Comparison of ENCODE assay signal across 1 cellular context in the genomic region with DNA sequence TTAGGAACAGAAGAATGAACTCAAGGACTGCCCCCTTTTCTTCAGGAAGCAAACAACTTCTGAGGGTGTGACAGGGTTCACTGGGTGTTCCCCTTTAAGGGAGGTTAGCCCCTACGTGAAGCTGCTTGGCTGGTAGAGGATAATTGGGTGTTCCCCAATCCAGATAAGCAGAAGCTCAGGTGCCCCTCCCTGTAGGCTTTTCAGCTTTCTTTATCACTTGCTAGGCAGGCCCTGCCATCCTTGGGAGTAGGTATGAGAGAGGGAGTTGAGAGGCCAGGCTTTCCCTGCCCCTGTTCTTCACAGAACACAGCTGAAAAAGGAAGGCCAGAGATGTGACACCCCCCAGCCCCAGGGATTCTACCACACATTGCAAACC.
TF ChIP-seq lines count a peak whose summit lies in the region.

No MANE protein-coding gene starts in this region.

TF ChIP-seq in K562, 482 proteins besides CTCF, POLR2A, EP300 and RAD21 (continued from another document):
- TF ChIP-seq, protein P1, sequence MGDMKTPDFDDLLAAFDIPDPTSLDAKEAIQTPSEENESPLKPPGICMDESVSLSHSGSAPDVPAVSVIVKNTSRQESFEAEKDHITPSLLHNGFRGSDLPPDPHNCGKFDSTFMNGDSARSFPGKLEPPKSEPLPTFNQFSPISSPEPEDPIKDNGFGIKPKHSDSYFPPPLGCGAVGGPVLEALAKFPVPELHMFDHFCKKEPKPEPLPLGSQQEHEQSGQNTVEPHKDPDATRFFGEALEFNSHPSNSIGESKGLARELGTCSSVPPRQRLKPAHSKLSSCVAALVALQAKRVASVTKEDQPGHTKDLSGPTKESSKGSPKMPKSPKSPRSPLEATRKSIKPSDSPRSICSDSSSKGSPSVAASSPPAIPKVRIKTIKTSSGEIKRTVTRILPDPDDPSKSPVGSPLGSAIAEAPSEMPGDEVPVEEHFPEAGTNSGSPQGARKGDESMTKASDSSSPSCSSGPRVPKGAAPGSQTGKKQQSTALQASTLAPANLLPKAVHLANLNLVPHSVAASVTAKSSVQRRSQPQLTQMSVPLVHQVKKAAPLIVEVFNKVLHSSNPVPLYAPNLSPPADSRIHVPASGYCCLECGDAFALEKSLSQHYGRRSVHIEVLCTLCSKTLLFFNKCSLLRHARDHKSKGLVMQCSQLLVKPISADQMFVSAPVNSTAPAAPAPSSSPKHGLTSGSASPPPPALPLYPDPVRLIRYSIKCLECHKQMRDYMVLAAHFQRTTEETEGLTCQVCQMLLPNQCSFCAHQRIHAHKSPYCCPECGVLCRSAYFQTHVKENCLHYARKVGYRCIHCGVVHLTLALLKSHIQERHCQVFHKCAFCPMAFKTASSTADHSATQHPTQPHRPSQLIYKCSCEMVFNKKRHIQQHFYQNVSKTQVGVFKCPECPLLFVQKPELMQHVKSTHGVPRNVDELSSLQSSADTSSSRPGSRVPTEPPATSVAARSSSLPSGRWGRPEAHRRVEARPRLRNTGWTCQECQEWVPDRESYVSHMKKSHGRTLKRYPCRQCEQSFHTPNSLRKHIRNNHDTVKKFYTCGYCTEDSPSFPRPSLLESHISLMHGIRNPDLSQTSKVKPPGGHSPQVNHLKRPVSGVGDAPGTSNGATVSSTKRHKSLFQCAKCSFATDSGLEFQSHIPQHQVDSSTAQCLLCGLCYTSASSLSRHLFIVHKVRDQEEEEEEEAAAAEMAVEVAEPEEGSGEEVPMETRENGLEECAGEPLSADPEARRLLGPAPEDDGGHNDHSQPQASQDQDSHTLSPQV (IDR thresholded peaks at IDR 0.05): peak; percentile 53; the same call in 1 of the 2 replicates
- TF ChIP-seq SPI1 (IDR thresholded peaks at IDR 0.05; ENCODE audit: borderline replicate concordance, low read depth, low read length) (peak; percentile 35; the same call in 1 of the 2 replicates), KAT7 (CRISPR knock-in tag; IDR thresholded peaks at IDR 0.05; ENCODE audit: borderline replicate concordance) (no peak), CBFA2T3 (IDR thresholded peaks at IDR 0.05) (peak; percentile 84), SAFB (IDR thresholded peaks at IDR 0.05; ENCODE audit: borderline replicate concordance, low read depth, low read length) (no peak), BACH1 (tag; IDR thresholded peaks at IDR 0.05) (no peak), TAL1 (IDR thresholded peaks at IDR 0.05) (peak; percentile 41; the same call in 1 of the 2 replicates), ARID1B (IDR thresholded peaks at IDR 0.05) (peak; percentile 72), FOXM1 (IDR thresholded peaks at IDR 0.05; ENCODE audit: low read depth) (peak; percentile 29; the same call in 1 of the 2 replicates), FOXM1 (CRISPR knock-in tag; IDR thresholded peaks at IDR 0.05; ENCODE audit: low read depth) (no peak), DPF2 (IDR thresholded peaks at IDR 0.05) (peak; percentile 40; the same call in 1 of the 2 replicates), TEAD4 (IDR thresholded peaks at IDR 0.05; ENCODE audit: low read length) (peak; percentile 65), TEAD4 (CRISPR knock-in tag; IDR thresholded peaks at IDR 0.05; ENCODE audit: borderline replicate concordance) (no peak), ZNF263 (CRISPR knock-in tag; IDR thresholded peaks at IDR 0.05; ENCODE audit: borderline replicate concordance) (no peak), CREM (IDR thresholded peaks at IDR 0.05; ENCODE audit: low read depth) (peak; percentile 52; the same call in 1 of the 2 replicates), MTA2 (IDR thresholded peaks at IDR 0.05; ENCODE audit: low read depth) (0 out of 2 replicates have a peak, but pooled peaks have one; percentile 13), SOX6 (IDR thresholded peaks at IDR 0.05) (peak; percentile 46; the same call in 1 of the 2 replicates), POLR2AphosphoS5 (IDR thresholded peaks at IDR 0.05; ENCODE audit: control insufficient read depth, insufficient read depth, low read depth, low read length) (peak; percentile 72; the same call in 1 of the 2 replicates), NCOR1 (IDR thresholded peaks at IDR 0.05) (peak; percentile 63; the same call in 1 of the 2 replicates), MTA3 (IDR thresholded peaks at IDR 0.05; ENCODE audit: borderline replicate concordance) (0 out of 2 replicates have a peak, but pooled peaks have one; percentile 29), MYNN (IDR thresholded peaks at IDR 0.05) (peak; percentile 83; the same call in 1 of the 2 replicates), MYNN (CRISPR knock-in tag; IDR thresholded peaks at IDR 0.05) (no peak), ZSCAN29 (IDR thresholded peaks at IDR 0.05) (no peak), TCF3 (CRISPR knock-in tag; IDR thresholded peaks at IDR 0.05) (peak; percentile 74), KLF16 (IDR thresholded peaks at IDR 0.05) (peak; percentile 6; the same call in 1 of the 2 replicates), RCOR1 (IDR thresholded peaks at IDR 0.05; ENCODE audit: borderline replicate concordance in 1 of 2, low read depth in 2 of 2, low read length in 2 of 2) (peak in 1 of 2 experiments; percentile 56; a peak in 1 of 4 replicates), TAF7 (tag; IDR thresholded peaks at IDR 0.05) (no peak), KLF13 (tag; IDR thresholded peaks at IDR 0.05; ENCODE audit: borderline replicate concordance, low read depth) (no peak), ZNF347 (CRISPR knock-in tag; IDR thresholded peaks at IDR 0.05; ENCODE audit: low read depth) (no peak)
- TF ChIP-seq, protein P2, sequence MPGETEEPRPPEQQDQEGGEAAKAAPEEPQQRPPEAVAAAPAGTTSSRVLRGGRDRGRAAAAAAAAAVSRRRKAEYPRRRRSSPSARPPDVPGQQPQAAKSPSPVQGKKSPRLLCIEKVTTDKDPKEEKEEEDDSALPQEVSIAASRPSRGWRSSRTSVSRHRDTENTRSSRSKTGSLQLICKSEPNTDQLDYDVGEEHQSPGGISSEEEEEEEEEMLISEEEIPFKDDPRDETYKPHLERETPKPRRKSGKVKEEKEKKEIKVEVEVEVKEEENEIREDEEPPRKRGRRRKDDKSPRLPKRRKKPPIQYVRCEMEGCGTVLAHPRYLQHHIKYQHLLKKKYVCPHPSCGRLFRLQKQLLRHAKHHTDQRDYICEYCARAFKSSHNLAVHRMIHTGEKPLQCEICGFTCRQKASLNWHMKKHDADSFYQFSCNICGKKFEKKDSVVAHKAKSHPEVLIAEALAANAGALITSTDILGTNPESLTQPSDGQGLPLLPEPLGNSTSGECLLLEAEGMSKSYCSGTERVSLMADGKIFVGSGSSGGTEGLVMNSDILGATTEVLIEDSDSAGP (CRISPR knock-in tag; IDR thresholded peaks at IDR 0.05): peak; percentile 91
TF ChIP-seq in K562: peak in this region for 21.
